24 cellular contexts compared by ENCODE assay signal in the genomic region with DNA sequence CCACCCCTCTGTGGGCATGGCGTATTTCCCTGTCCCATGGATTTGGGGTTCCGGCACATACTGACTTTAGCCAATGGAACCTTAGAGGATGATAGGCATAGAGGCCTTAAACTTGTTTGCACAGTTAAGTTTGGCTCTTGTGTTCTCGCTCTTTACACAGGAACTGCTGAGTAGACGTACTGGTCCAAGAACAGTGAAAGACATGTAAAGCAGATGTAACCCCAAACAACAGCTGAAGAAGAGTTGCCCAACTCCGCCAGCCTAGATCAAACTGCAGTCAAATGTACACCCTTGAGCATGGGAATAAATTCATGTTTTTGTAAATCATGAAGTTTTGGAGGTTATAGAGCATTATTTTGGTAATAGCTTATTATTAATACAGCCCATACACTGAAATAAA.
"Had no signal": no experiment of that assay in that cellular context is flagged by ENCODE, and none has a peak within 500 bp of the region (broad histone marks: within the 10 kb centered on the region; RNA-seq: fewer than 3 reads in every experiment).

No MANE protein-coding gene starts in this region.

- H3K9me3 Mint-ChIP-seq: T-cell had no signal

- H3K4me1 Mint-ChIP-seq: T-cell had no signal

- DNase-seq: Karpas-422; KG1; NCI-H1092; NCI-H1105 treated with DMSO at 0.1 percent for 48 hours; NCI-H1436; NCI-H187; NCI-H2029; NCI-H2081 treated with DMSO at 0.1 percent for 48 hours; NCI-H2171; NCI-H226; NCI-H446; NCI-H510A; NCI-H524 treated with DMSO at 0.1 percent for 48 hours; NCI-H69; NCI-H774; NK-92 treated with Interleukin-12 subunit alpha and Interleukin-12 subunit beta, amount 100 ng/mL, for 24 hours; PC-3; SHP77; SK-N-SH; SW 1271; T-cell had no signal

- ATAC-seq: Panc1, PC-3, T-cell had no signal

- H3K4me2 ChIP-seq: SK-N-SH had no signal

- H3K27ac Mint-ChIP-seq: T-cell had no signal

- H3K9me3 ChIP-seq: SK-N-SH had no signal

- H3K4me3 Mint-ChIP-seq: T-cell had no signal

- H3K9ac ChIP-seq: SK-N-SH had no signal

- H3K27me3 Mint-ChIP-seq: T-cell had no signal

- H3K36me3 Mint-ChIP-seq: T-cell had no signal

- H3K27ac ChIP-seq: HL-60, RWPE1 had no signal

- H3K9me2 ChIP-seq: SK-N-SH had no signal
